Comparison of ENCODE assay signal across 1 cellular context in the genomic region with DNA sequence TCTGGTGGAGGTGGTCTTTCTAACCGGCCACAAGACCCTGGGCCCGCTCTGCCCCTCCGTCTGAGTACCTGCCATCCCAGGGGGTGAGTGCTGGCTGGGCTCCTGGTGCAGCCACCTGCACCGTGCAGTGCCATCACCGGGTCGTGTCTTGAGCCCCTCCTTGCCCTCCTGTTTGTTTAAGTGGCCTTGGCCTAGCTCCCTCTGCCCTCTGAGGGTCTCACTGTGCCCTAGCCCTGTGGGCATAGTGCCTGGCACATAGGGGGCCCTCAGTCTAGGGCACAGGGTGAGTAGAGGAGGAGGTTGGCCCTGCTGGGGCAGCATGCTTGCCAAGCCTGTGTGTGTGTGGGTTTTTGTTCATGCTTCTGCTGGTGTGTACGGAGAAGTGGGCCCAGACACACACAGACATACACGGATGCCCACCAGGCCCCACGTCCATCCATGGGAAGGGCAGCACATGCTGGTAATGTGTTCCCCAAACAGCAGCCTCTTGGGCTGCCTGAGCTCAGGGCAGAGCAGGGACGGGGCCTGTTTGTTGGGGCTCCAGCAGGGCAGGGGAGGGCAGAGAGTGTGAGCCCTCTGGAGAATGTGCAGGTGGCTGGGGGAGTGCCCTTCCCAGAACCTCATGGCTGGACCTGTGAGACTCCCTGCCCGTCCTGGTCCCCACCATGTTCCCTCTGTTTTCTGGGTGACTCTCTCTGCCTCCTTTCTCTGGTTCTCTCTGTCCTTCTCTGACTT.
TF ChIP-seq lines count a peak whose summit lies in the region.

No MANE protein-coding gene starts in this region.

TF ChIP-seq in H1, 55 proteins besides CTCF, POLR2A, EP300 and RAD21:
- TF ChIP-seq RXRA (IDR thresholded peaks at IDR 0.05; ENCODE audit: insufficient read depth, low read depth, low read length) (no peak), CBX5 (IDR thresholded peaks at IDR 0.05; ENCODE audit: low read depth, low read length) (no peak), SIN3A (conservative IDR thresholded peaks at IDR 0.05 in 1 of 2, IDR thresholded peaks at IDR 0.05 in 1 of 2; ENCODE audit: low read depth in 1 of 2, low read length in 2 of 2) (no peak), SP1 (IDR thresholded peaks at IDR 0.05; ENCODE audit: low read depth, low read length) (no peak), SIRT6 (IDR thresholded peaks at IDR 0.05; ENCODE audit: low read length) (no peak), POLR2AphosphoS5 (IDR thresholded peaks at IDR 0.05; ENCODE audit: low read depth, low read length) (no peak), NRF1 (IDR thresholded peaks at IDR 0.05; ENCODE audit: low read depth, low read length) (no peak), SIX5 (IDR thresholded peaks at IDR 0.05; ENCODE audit: low read depth, low read length) (no peak)
